In the genomic region with DNA sequence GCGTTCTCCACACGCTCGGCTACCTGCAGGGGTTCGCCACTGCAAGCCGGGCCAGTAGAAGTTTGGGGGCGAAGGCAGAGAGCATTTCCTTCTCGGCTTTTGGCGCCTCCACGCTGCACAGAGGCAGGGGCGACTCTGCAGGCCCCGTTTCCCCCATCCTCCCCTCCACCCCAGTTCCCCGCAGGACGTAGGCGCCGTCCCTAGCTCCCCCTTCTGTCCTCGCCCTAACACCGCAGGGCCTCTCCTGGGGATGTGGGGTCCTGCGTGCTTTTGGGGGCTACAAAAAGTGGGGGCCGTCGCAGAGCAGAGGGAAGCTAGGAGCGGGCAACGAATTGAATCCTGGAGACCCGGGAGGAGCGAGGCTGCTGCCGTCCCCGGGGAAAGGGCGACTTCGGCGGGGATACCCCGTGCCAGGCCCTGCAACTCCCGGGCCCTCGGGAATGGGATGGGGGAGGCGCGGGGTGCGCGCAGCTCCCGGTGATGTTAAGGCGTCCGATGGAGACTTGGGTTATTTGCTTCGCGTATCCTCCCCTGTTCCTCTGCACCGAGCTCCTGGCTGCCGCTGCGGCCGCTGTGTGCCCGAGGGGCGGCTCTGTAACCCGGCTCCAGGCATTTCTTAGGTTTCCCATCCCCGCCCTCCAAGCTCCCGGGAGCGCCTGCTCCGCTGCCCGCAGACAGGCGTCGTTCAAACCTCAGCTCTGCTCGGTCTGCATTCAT, we compare ENCODE assay signal across 8 cellular contexts.
DNase-seq lines count a peak whose midpoint lies in the region; TF ChIP-seq lines count a peak whose summit lies in the region.

No MANE protein-coding gene starts in this region.

- H3K79me2 ChIP-seq in trophoblast cell (ENCODE audit: control insufficient read depth, insufficient read depth, low read length, poor library complexity), result no peaks in the 10 kb centered on the region

- H3K18ac ChIP-seq in trophoblast cell (ENCODE audit: low read length), result no peak overlapping the region

- peaks cover 0 to 19% (median 11%) of the 10 kb centered on the region in 3 donors for H3K4me1 ChIP-seq in esophagus squamous epithelium
- H3K4me1 ChIP-seq in trophoblast cell (ENCODE audit: control insufficient read depth in 1 of 2, insufficient read depth in 2 of 2, low read length in 2 of 2), result peaks cover 5 to 7% of the 10 kb centered on the region in 2 experiments

- no peaks in the 10 kb centered on the region for H3K79me1 ChIP-seq in trophoblast cell (ENCODE audit: low read length)

- H3K23ac ChIP-seq in trophoblast cell (ENCODE audit: low read length), result no peak overlapping the region

- H3K4me3 Mint-ChIP-seq in CD14-positive monocyte, result peak overlapping the region in 1 of 2 donors; percentile 73

- H2AK5ac ChIP-seq in trophoblast cell (ENCODE audit: low read length), result no peak overlapping the region

- H3K9me3 ChIP-seq in esophagus squamous epithelium, result no peaks in the 10 kb centered on the region
- no peaks in the 10 kb centered on the region for H3K9me3 ChIP-seq in trophoblast cell (ENCODE audit: insufficient read depth, low read depth, low read length)

- TF ChIP-seq CTCF in esophagus squamous epithelium (IDR thresholded peaks at IDR 0.05), result peak in 1 of 6 experiments; percentile 3
- no peak for TF ChIP-seq CTCF in CD14-positive monocyte (IDR thresholded peaks at IDR 0.05)

- H2BK5ac ChIP-seq in trophoblast cell (ENCODE audit: low read depth, low read length, poor library complexity), result no peak overlapping the region

- TF ChIP-seq POLR2A in esophagus squamous epithelium (IDR thresholded peaks at IDR 0.05), result no peak

- no peak overlapping the region for H2BK120ac ChIP-seq in trophoblast cell (ENCODE audit: insufficient read depth, low read length, poor library complexity)

- 1 to 3% methylated on average over 7 to 12 of the region's 56 CpGs for WGBS in esophagus squamous epithelium, 2 donors
- WGBS in trophoblast cell (ENCODE audit: extremely low coverage, insufficient coverage, insufficient read length), result no CpG with 5 or more reads among the region's 56 CpGs

- H3K4ac ChIP-seq in trophoblast cell (ENCODE audit: low read depth, low read length), result no peak overlapping the region

- H3K36me3 ChIP-seq in esophagus squamous epithelium (no peaks in the 10 kb centered on the region), trophoblast cell (ENCODE audit: control insufficient read depth in 1 of 2, insufficient read depth in 2 of 2, low read length in 2 of 2) (no peaks in the 10 kb centered on the region)

- peak overlapping the region; percentile 21 for H2AFZ ChIP-seq in trophoblast cell (ENCODE audit: insufficient read depth, low read length, poor library complexity)

- peak; percentile 1 for DNase-seq in activated T-cell treated with anti-CD3 and anti-CD28 coated beads for 48 hours (ENCODE audit: low read depth)
- no peak for DNase-seq in activated T-cell treated with anti-CD3 and anti-CD28 coated beads, Interleukin-2, amount 50 U/mL, for 1 hour
- DNase-seq in NCI-H526 (lab: John Stamatoyannopoulos, UW), result peak; percentile 35 to 80
- no peak for DNase-seq in esophagus squamous epithelium (lab: John Stamatoyannopoulos, UW)
- DNase-seq in trophoblast cell, result no peak
- DNase-seq in activated gamma-delta T cell (lab: John Stamatoyannopoulos, UW), result no peak
- DNase-seq in COLO829 (ENCODE audit: low spot score), result no peak
- no peak for DNase-seq in CD14-positive monocyte (ENCODE audit: low spot score)

- no peak overlapping the region for H3K14ac ChIP-seq in trophoblast cell (ENCODE audit: low read length)

- H4K12ac ChIP-seq in trophoblast cell (ENCODE audit: low read depth, low read length), result no peak overlapping the region

- H3K4me1 Mint-ChIP-seq in CD14-positive monocyte, result peaks cover 4% of the 10 kb centered on the region

- H3K27me3 ChIP-seq in esophagus squamous epithelium (peaks cover 0 to 76% (median 0%) of the 10 kb centered on the region in 4 donors), trophoblast cell (ENCODE audit: insufficient read depth, low read length) (peaks cover 20% of the 10 kb centered on the region)

- H4K8ac ChIP-seq in trophoblast cell (ENCODE audit: low read depth, low read length), result no peak overlapping the region

- no peak overlapping the region for H2BK12ac ChIP-seq in trophoblast cell (ENCODE audit: low read length)

- no peak overlapping the region for H4K91ac ChIP-seq in trophoblast cell (ENCODE audit: low read depth, low read length)

- H3K4me2 ChIP-seq in trophoblast cell (ENCODE audit: low read length), result peak overlapping the region; percentile 94

- intact Hi-C loops in esophagus squamous epithelium (cut with DNase I), result no loop called here
- intact Hi-C loops in CD14-positive monocyte (cut with micrococcal nuclease), result no loop called here

- H3K9me3 Mint-ChIP-seq in CD14-positive monocyte, result peaks cover 0 to 7% (median 0%) of the 10 kb centered on the region in 7 donors

- peak overlapping the region; percentile 38 to 65 (median 49) for H3K4me3 ChIP-seq in esophagus squamous epithelium
- H3K4me3 ChIP-seq in trophoblast cell (ENCODE audit: low read depth, low read length), result peak overlapping the region; percentile 62

- peaks cover 0 to 3% of the 10 kb centered on the region in 2 donors for H3K36me3 Mint-ChIP-seq in CD14-positive monocyte

- H3K9ac ChIP-seq in trophoblast cell (ENCODE audit: low read length), result no peak overlapping the region

- H3K27ac ChIP-seq in esophagus squamous epithelium, result no peak overlapping the region
- H3K27ac ChIP-seq in trophoblast cell (ENCODE audit: low read depth, low read length), result no peak overlapping the region

- H3K27me3 Mint-ChIP-seq in CD14-positive monocyte (ENCODE audit: low read depth in 3 of 3), result peaks cover 61 to 84% (median 65%) of the 10 kb centered on the region in 3 donors

- no peak overlapping the region for H3K27ac Mint-ChIP-seq in CD14-positive monocyte

Comparison
In these comparisons a context has a peak if more than half of its experiments do, and no peak if none do; other contexts are left out.
1. DNase-seq: peak in activated T-cell treated with anti-CD3 and anti-CD28 coated beads for 48 hours (single experiment) and NCI-H526 (2 of 2); none in activated T-cell treated with anti-CD3 and anti-CD28 coated beads, Interleukin-2, amount 50 U/mL, for 1 hour (single experiment), esophagus squamous epithelium (single experiment), trophoblast cell (0 of 2), activated gamma-delta T cell (single experiment), COLO829 (single experiment) and CD14-positive monocyte (single experiment).